Comparison of ENCODE assay signal across 11 cellular contexts in the genomic region with DNA sequence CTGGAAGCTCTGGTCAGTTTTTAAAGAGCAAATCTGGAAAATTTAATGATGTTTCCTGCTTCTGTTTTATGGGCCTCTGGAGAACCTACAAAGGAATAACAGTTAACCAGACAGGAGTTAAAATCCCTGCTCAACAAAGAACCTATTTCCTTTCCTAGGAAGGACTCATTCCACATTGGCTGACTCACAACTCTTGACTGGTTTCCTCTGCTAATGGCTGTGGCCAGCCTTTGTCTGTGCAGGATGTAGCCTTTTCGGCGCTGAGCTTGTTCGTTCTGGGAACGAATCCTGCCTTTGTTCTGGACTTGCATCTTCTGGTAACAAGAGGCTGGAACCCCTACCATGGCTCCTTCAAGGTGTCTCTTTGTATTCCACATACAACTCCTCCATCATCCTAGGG.
DNase-seq lines count a peak whose midpoint lies in the region; ATAC-seq and TF ChIP-seq lines count a peak whose summit lies in the region.
"Had no signal": no experiment of that assay in that cellular context is flagged by ENCODE, and none has a peak within 500 bp of the region (broad histone marks: within the 10 kb centered on the region; RNA-seq: fewer than 3 reads in every experiment).

No MANE protein-coding gene starts in this region.

- no peak overlapping the region for H3K4me2 ChIP-seq in mesendoderm (ENCODE audit: low read length)

- no peaks in the 10 kb centered on the region for H3K79me2 ChIP-seq in mesendoderm (ENCODE audit: control insufficient read depth, insufficient read depth, low read length)

- no peaks in the 10 kb centered on the region for H3K9me3 ChIP-seq in colonic mucosa

- no peak overlapping the region for H3K56ac ChIP-seq in mesendoderm (ENCODE audit: low read length)

- no peak overlapping the region for H3K9ac ChIP-seq in colonic mucosa (ENCODE audit: low read depth in 2 of 2, low read length in 2 of 2)
- no peak overlapping the region for H3K9ac ChIP-seq in mesendoderm (ENCODE audit: low read length)

- intact Hi-C loops in colonic mucosa (cut with DNase I) = no loop called here

- H2BK120ac ChIP-seq in mesendoderm (ENCODE audit: low read depth, low read length) = no peak overlapping the region

- peak; percentile 47 for DNase-seq in ACHN
- DNase-seq in M059J (ENCODE audit: low read depth) = peak; percentile 75
- DNase-seq in colonic mucosa = peak; percentile 30
- peak; percentile 36 for DNase-seq in mesendoderm
- DNase-seq in NK-92 (lab: John Stamatoyannopoulos, UW; ENCODE audit: unreplicated experiment) = no peak
- DNase-seq in medulla oblongata (ENCODE audit: extremely low spot score) = no peak
- DNase-seq in dedifferentiated amniotic fluid mesenchymal stem cell (ENCODE audit: extremely low spot score) = no peak
- DNase-seq: GOT3, NCI-H2107 had no signal

- H3K79me1 ChIP-seq in mesendoderm (ENCODE audit: low read length) = no peaks in the 10 kb centered on the region

- no peak overlapping the region for H3K4me3 ChIP-seq in colonic mucosa
- H3K4me3 ChIP-seq in mesendoderm (ENCODE audit: low read length) = no peak overlapping the region

- no peak for TF ChIP-seq CTCF in colonic mucosa (IDR thresholded peaks at IDR 0.05)

- no peak overlapping the region for H2BK15ac ChIP-seq in mesendoderm (replicated peaks; ENCODE audit: low read depth)

- in situ Hi-C loops in ACHN (cut with HindIII; ENCODE audit: low pct_ligation_motif_present, low pct_unique_long_range_greater_than_20kb, low sequenced_read_pairs) = no loop called here

- no peaks in the 10 kb centered on the region for H3K27me3 ChIP-seq in colonic mucosa
- H3K27me3 ChIP-seq in mesendoderm (ENCODE audit: insufficient read depth, low read length, poor library complexity) = no peaks in the 10 kb centered on the region

- no peak overlapping the region for H4K8ac ChIP-seq in mesendoderm (ENCODE audit: low read depth, low read length)

- no peak overlapping the region for H2AK5ac ChIP-seq in mesendoderm (ENCODE audit: low read length)

- H3K27ac ChIP-seq in colonic mucosa (peak overlapping the region; percentile 67), mesendoderm (ENCODE audit: low read depth, low read length) (no peak overlapping the region)
- H3K27ac ChIP-seq: HL-60 had no signal

- no peak overlapping the region for H3K23ac ChIP-seq in mesendoderm (ENCODE audit: low read length)

- H3K4me1 ChIP-seq in colonic mucosa (no peaks in the 10 kb centered on the region), mesendoderm (ENCODE audit: control insufficient read depth, low read depth, low read length) (no peaks in the 10 kb centered on the region)

- H2BK5ac ChIP-seq in mesendoderm (ENCODE audit: low read length) = no peak overlapping the region

- H3K4ac ChIP-seq in mesendoderm (ENCODE audit: low read depth, low read length) = no peak overlapping the region

- no peak overlapping the region for H3K18ac ChIP-seq in mesendoderm (ENCODE audit: low read length)

- no peak overlapping the region for H4K5ac ChIP-seq in mesendoderm (ENCODE audit: low read length)

- no CpG with 5 or more reads among the region's 4 CpGs for WGBS in mesendoderm (ENCODE audit: extremely low coverage, insufficient coverage, low lambda C conversion rate)

- H3K36me3 ChIP-seq in colonic mucosa (no peaks in the 10 kb centered on the region), mesendoderm (ENCODE audit: control insufficient read depth, insufficient read depth, low read length) (no peaks in the 10 kb centered on the region)

- ATAC-seq in GM19351 (IDR thresholded peaks at IDR 0.05; ENCODE audit: unreplicated experiment) = no peak

Comparison
In these comparisons a context has a peak if more than half of its experiments do, and no peak if none do; other contexts are left out.
1. DNase-seq: peak in ACHN (single experiment), M059J (single experiment), colonic mucosa (single experiment) and mesendoderm (single experiment); none in NK-92 (single experiment), medulla oblongata (single experiment) and dedifferentiated amniotic fluid mesenchymal stem cell (single experiment).